In genomic region chr10:6838118-6838517, GRCh38 we compare ENCODE assay signal across 9 cellular contexts.
DNase-seq lines count a peak whose midpoint lies in the region; ATAC-seq and TF ChIP-seq lines count a peak whose summit lies in the region.
"Had no signal": no experiment of that assay in that cellular context is flagged by ENCODE, and none has a peak within 500 bp of the region (broad histone marks: within the 10 kb centered on the region; RNA-seq: fewer than 3 reads in every experiment).

No MANE protein-coding gene starts in this region.

- no peak overlapping the region for H3K9ac ChIP-seq in DND-41 (ENCODE audit: low read depth, low read length)

- no peaks in the 10 kb centered on the region for H4K20me1 ChIP-seq in DND-41 (ENCODE audit: insufficient read depth, low read length)

- DNase-seq in DND-41 (peak; percentile 19), T-helper 17 cell (no peak), lower lobe of right lung (no peak), NK-92 (lab: John Stamatoyannopoulos, UW; ENCODE audit: unreplicated experiment) (no peak)
- DNase-seq in activated effector memory CD4-positive, alpha-beta T cell treated with anti-CD3 and anti-CD28 coated beads, Interleukin-2, amount 50 U/mL, for 16 hours, result no peak
- DNase-seq: NCI-H2227 treated with DMSO at 0.1 percent for 48 hours had no signal

- H3K4me3 Mint-ChIP-seq in T-helper 17 cell, result no peak overlapping the region

- intact Hi-C loops in lower lobe of right lung (cut with DNase I), result no loop called here

- H3K27me3 ChIP-seq in DND-41 (ENCODE audit: insufficient read depth, low read length, poor library complexity), result no peaks in the 10 kb centered on the region
- H3K27me3 ChIP-seq in lower lobe of right lung (ENCODE audit: low read depth), result no peaks in the 10 kb centered on the region

- H3K4me3 ChIP-seq in DND-41 (ENCODE audit: low read depth in 1 of 2, low read length in 2 of 2) (no peak overlapping the region), lower lobe of right lung (no peak overlapping the region)

- H3K9me3 ChIP-seq in DND-41 (ENCODE audit: insufficient read depth, low read length, severe bottlenecking) (no peaks in the 10 kb centered on the region), T-helper 17 cell (ENCODE audit: control insufficient read depth, low read length, poor library complexity, severe bottlenecking) (no peaks in the 10 kb centered on the region), lower lobe of right lung (no peaks in the 10 kb centered on the region)

- TF ChIP-seq CTCF in DND-41 (IDR thresholded peaks at IDR 0.05; ENCODE audit: borderline replicate concordance, extremely low read depth, low read length, poor library complexity, severe bottlenecking) (peak; percentile 56), lower lobe of right lung (IDR thresholded peaks at IDR 0.05) (peak; percentile 30)

- no peaks in the 10 kb centered on the region for H3K4me1 ChIP-seq in DND-41 (ENCODE audit: insufficient read depth, low read length)
- H3K4me1 ChIP-seq in lower lobe of right lung, result no peaks in the 10 kb centered on the region

- H3K36me3 Mint-ChIP-seq in T-helper 17 cell (ENCODE audit: low read depth), result no peaks in the 10 kb centered on the region

- H3K27me3 Mint-ChIP-seq in T-helper 17 cell, result peaks cover 27% of the 10 kb centered on the region

- H3K4me1 Mint-ChIP-seq in T-helper 17 cell, result peaks cover 2% of the 10 kb centered on the region

- H3K79me2 ChIP-seq in DND-41 (ENCODE audit: insufficient read depth, low read length), result no peaks in the 10 kb centered on the region

- H3K36me3 ChIP-seq in DND-41 (ENCODE audit: insufficient read depth, low read length), result no peaks in the 10 kb centered on the region
- no peaks in the 10 kb centered on the region for H3K36me3 ChIP-seq in lower lobe of right lung

- H3K4me2 ChIP-seq in DND-41 (ENCODE audit: insufficient read depth, low read length), result no peak overlapping the region

- H2AFZ ChIP-seq in DND-41 (ENCODE audit: low read depth, low read length), result no peak overlapping the region

- no peak overlapping the region for H3K27ac Mint-ChIP-seq in T-helper 17 cell

- H3K27ac ChIP-seq in DND-41 (ENCODE audit: low read length) (no peak overlapping the region), lower lobe of right lung (no peak overlapping the region)

- ATAC-seq in DND-41 (ENCODE audit: insufficient read depth, low read depth), result peak; percentile 59; the same call in 1 of the 3 replicates
- peak; percentile 42 for ATAC-seq in HG02885 (IDR thresholded peaks at IDR 0.05; ENCODE audit: poor library complexity, unreplicated experiment)
- peak; percentile 36 for ATAC-seq in T-helper 17 cell
- ATAC-seq in lower lobe of right lung, result no peak
- ATAC-seq in HG02970 (IDR thresholded peaks at IDR 0.05; ENCODE audit: low FRiP score, unreplicated experiment), result no peak
- no peak for ATAC-seq in GM21390 (IDR thresholded peaks at IDR 0.05; ENCODE audit: unreplicated experiment)

Comparison
In these comparisons a context has a peak if more than half of its experiments do, and no peak if none do; other contexts are left out.
1. ATAC-seq: peak in DND-41 (single experiment), HG02885 (single experiment) and T-helper 17 cell (single experiment); none in lower lobe of right lung (0 of 2), HG02970 (single experiment) and GM21390 (single experiment).